24 cellular contexts compared by ENCODE assay signal in the genomic region with DNA sequence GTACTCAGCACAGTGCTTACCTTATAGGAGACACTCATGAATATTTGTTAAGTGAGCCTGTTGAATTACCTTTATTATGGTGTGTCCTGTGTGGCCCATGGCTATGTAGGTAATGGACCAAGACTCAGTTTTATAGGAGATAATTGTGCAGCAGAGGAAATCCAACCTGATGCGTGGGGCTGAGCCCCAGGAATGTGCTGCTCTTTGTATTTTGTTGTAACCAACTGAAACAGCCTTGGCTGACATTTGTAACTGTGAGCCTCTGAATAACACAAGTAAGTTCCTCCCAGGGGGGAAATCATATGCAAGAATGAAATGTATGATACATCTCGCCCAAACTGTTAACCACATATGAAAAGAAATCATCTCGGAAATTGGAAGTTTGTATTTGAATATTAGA.
"Had no signal": no experiment of that assay in that cellular context is flagged by ENCODE, and none has a peak within 500 bp of the region (broad histone marks: within the 10 kb centered on the region; RNA-seq: fewer than 3 reads in every experiment).

No MANE protein-coding gene starts in this region.

- H3K9me3 ChIP-seq: adrenal gland, body of pancreas, colonic mucosa, suprapubic skin, tibial artery, upper lobe of right lung had no signal

- H3K4me3 ChIP-seq: adrenal gland, body of pancreas, colonic mucosa, suprapubic skin, tibial artery, upper lobe of right lung had no signal

- H3K36me3 ChIP-seq: adrenal gland, colonic mucosa, suprapubic skin, tibial artery, upper lobe of right lung had no signal

- H3K4me1 ChIP-seq: adrenal gland, body of pancreas, colonic mucosa, suprapubic skin, tibial artery, upper lobe of right lung had no signal

- H3K27ac ChIP-seq: adrenal gland, body of pancreas, colonic mucosa, suprapubic skin, tibial artery, upper lobe of right lung had no signal

- DNase-seq: activated CD4-positive, alpha-beta T cell treated with anti-CD3 and anti-CD28 coated beads for 4 hours; activated CD4-positive, alpha-beta T cell treated with anti-CD3 and anti-CD28 coated beads, Interleukin-2, amount 50 U/mL, for 4 hours; activated CD8-positive, alpha-beta memory T cell treated with anti-CD3 and anti-CD28 coated beads, Interleukin-2, amount 50 U/mL, for 4 hours; activated effector memory CD4-positive, alpha-beta T cell treated with anti-CD3 and anti-CD28 coated beads, Interleukin-2, amount 50 U/mL, for 16 hours; activated naive CD4-positive, alpha-beta T cell treated with anti-CD3 and anti-CD28 coated beads for 36 hours; activated naive CD8-positive, alpha-beta T cell treated with anti-CD3 and anti-CD28 coated beads for 36 hours; activated T-cell treated with anti-CD3 and anti-CD28 coated beads, Interleukin-2, amount 50 U/mL, for 1 hour; adrenal gland; aorta; body of pancreas; cerebellar nuclear complex; colonic mucosa; effector memory CD4-positive, alpha-beta T cell; glutamatergic neuron; mammary epithelial cell; naive B cell; nephron progenitor cell; posterior cingulate gyrus; right cardiac atrium; stimulated activated CD4-positive, alpha-beta T cell treated with anti-CD3 and anti-CD28 coated beads, Interleukin-15, amount 100 ng/mL, for 24 hours; stimulated activated naive CD4-positive, alpha-beta T cell; tibial artery; upper lobe of right lung had no signal

- H3K27me3 ChIP-seq: adrenal gland, body of pancreas, colonic mucosa, suprapubic skin, tibial artery, upper lobe of right lung had no signal
